ENCODE assay signal across 1 cellular context in genomic region chr6:89244237-89244985, GRCh38.
TF ChIP-seq lines count a peak whose summit lies in the region.

No MANE protein-coding gene starts in this region.

TF ChIP-seq in GM23338, 12 proteins besides CTCF, POLR2A, EP300 and RAD21 (continued from another document):
- TF ChIP-seq ZNF462 (CRISPR knock-in tag; IDR thresholded peaks at IDR 0.05): no peak
- TF ChIP-seq ETS1 (IDR thresholded peaks at IDR 0.05): no peak
- TF ChIP-seq, protein P1, sequence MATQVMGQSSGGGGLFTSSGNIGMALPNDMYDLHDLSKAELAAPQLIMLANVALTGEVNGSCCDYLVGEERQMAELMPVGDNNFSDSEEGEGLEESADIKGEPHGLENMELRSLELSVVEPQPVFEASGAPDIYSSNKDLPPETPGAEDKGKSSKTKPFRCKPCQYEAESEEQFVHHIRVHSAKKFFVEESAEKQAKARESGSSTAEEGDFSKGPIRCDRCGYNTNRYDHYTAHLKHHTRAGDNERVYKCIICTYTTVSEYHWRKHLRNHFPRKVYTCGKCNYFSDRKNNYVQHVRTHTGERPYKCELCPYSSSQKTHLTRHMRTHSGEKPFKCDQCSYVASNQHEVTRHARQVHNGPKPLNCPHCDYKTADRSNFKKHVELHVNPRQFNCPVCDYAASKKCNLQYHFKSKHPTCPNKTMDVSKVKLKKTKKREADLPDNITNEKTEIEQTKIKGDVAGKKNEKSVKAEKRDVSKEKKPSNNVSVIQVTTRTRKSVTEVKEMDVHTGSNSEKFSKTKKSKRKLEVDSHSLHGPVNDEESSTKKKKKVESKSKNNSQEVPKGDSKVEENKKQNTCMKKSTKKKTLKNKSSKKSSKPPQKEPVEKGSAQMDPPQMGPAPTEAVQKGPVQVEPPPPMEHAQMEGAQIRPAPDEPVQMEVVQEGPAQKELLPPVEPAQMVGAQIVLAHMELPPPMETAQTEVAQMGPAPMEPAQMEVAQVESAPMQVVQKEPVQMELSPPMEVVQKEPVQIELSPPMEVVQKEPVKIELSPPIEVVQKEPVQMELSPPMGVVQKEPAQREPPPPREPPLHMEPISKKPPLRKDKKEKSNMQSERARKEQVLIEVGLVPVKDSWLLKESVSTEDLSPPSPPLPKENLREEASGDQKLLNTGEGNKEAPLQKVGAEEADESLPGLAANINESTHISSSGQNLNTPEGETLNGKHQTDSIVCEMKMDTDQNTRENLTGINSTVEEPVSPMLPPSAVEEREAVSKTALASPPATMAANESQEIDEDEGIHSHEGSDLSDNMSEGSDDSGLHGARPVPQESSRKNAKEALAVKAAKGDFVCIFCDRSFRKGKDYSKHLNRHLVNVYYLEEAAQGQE (IDR thresholded peaks at IDR 0.05; ENCODE audit: unreplicated experiment): no peak
- no peak for TF ChIP-seq CREB1 (CRISPR knock-in tag; IDR thresholded peaks at IDR 0.05; ENCODE audit: low read depth)
- TF ChIP-seq NANOG (IDR thresholded peaks at IDR 0.05; ENCODE audit: borderline replicate concordance): no peak
- TF ChIP-seq EZH2phosphoT487 (IDR thresholded peaks at IDR 0.05; ENCODE audit: unreplicated experiment): no peak
- no peak for TF ChIP-seq EZH2 (IDR thresholded peaks at IDR 0.05; ENCODE audit: low read depth, unreplicated experiment)
- no peak for TF ChIP-seq ZNF331 (CRISPR knock-in tag; IDR thresholded peaks at IDR 0.05; ENCODE audit: low read depth)
- TF ChIP-seq STAT1 (IDR thresholded peaks at IDR 0.05; ENCODE audit: unreplicated experiment): no peak
TF ChIP-seq in GM23338: peak in this region for 0.
